ENCODE assay signal across 8 cellular contexts in the genomic region with DNA sequence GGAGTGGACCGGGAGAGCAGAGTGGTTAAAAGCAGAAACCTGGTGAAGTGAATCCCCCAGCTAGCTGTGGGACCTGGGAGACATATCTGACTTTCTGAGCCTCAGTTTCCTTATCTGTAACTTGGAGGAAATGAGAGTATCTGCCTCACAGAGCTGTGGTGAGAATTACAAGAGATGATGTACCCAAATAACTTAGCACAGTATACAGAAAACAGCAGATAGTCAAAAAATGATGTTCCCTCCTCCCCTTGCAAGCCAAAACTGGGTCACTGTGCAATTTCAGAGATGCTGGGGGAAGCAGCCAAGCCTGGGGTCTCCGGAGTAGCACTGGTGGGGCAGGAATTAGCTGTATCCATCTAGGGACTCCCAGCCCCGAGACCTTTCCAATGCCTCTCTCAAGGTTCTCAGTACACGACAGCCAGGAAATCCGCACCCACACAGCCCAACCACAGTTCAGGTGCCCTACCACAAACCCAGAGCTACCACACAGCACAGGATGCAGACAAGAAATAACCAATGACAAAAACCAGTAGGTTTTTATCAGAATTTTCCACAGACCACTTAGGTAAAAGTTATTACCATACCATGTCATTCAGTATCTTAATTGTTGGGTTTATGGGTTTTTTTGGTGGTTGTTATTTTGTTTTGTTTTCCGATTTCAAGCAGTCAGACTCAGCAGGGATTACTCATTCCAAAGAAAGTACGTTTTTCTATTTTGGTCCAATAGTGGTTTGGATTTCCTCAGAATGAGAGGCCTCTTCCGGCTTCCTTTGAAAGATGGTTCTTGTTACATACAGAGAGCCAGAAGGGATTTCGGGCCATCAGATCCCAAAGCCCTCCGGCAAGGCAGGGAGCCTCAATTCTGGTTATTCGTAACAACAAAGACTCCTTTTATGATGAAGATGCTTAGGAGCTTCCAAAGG. TPM values are rescaled to one million over a fixed set of nuclear protein-coding genes. Genes with fewer than 3 reads are reported as not detected.
DNase-seq lines count a peak whose midpoint lies in the region; ATAC-seq and TF ChIP-seq lines count a peak whose summit lies in the region.

No MANE protein-coding gene starts in this region.

- TF ChIP-seq CTCF in coronary artery (IDR thresholded peaks at IDR 0.05): no peak

- ATAC-seq in HG03097 (IDR thresholded peaks at IDR 0.05; ENCODE audit: low FRiP score, unreplicated experiment) (peak; percentile 67), GM19467 (IDR thresholded peaks at IDR 0.05; ENCODE audit: unreplicated experiment) (no peak), HG03095 (IDR thresholded peaks at IDR 0.05; ENCODE audit: unreplicated experiment) (no peak), HG02571 (IDR thresholded peaks at IDR 0.05; ENCODE audit: unreplicated experiment) (no peak), GM18868 (IDR thresholded peaks at IDR 0.05; ENCODE audit: unreplicated experiment) (no peak)
- peak; percentile 72 for ATAC-seq in activated CD4-positive, alpha-beta T cell treated with anti-CD3 and anti-CD28 coated beads for 36 hours

- no peak overlapping the region for H3K4me3 ChIP-seq in coronary artery

- intact Hi-C loops in activated CD4-positive, alpha-beta T cell treated with anti-CD3 and anti-CD28 coated beads for 36 hours (cut with DNase I, micrococcal nuclease): loop anchor here (1.0 to 5.0 kb wide), 8 partner anchors 36 to 884 kb away; partner anchors contain the start of genes SFXN1 (in 2 of the 2) and RNF44 (in 1 of the 2)

- H3K4me1 Mint-ChIP-seq in activated CD4-positive, alpha-beta T cell treated with anti-CD3 and anti-CD28 coated beads for 36 hours: peaks cover 75% of the 10 kb centered on the region

- H3K9me3 Mint-ChIP-seq in activated CD4-positive, alpha-beta T cell treated with anti-CD3 and anti-CD28 coated beads for 36 hours (ENCODE audit: low read depth): peaks cover 16% of the 10 kb centered on the region

- POLR2A ChIA-PET in activated CD4-positive, alpha-beta T cell treated with anti-CD3 and anti-CD28 coated beads for 36 hours (lab: Charles Lee): interaction anchor here (0.7 to 0.8 kb wide), 3 partner anchors 119 to 721 kb away, joined by 3 to 4 read pairs (median 3); no protein-coding TSS in a partner anchor

- H3K36me3 Mint-ChIP-seq in activated CD4-positive, alpha-beta T cell treated with anti-CD3 and anti-CD28 coated beads for 36 hours (ENCODE audit: low read depth): peaks cover 14% of the 10 kb centered on the region

- H3K27ac Mint-ChIP-seq in activated CD4-positive, alpha-beta T cell treated with anti-CD3 and anti-CD28 coated beads for 36 hours: peak overlapping the region; percentile 89

- H3K27ac ChIP-seq in coronary artery: peak overlapping the region; percentile 37 to 50

- DNase-seq in activated CD4-positive, alpha-beta T cell treated with anti-CD3 and anti-CD28 coated beads for 36 hours: peak; percentile 89
- DNase-seq in coronary artery (ENCODE audit: low spot score): no peak
- DNase-seq in stimulated activated CD8-positive, alpha-beta memory T cell treated with anti-CD3 and anti-CD28 coated beads, Interleukin-7, amount 100 ng/mL, for 48 hours (ENCODE audit: extremely low read depth in 1 of 2, low read depth in 1 of 2): peak; percentile 66 to 82

- no peaks in the 10 kb centered on the region for H3K27me3 Mint-ChIP-seq in activated CD4-positive, alpha-beta T cell treated with anti-CD3 and anti-CD28 coated beads for 36 hours

- CTCF ChIA-PET in activated CD4-positive, alpha-beta T cell treated with anti-CD3 and anti-CD28 coated beads for 36 hours (lab: Charles Lee): interaction anchor here (0.7 to 2.3 kb wide), 5 partner anchors 15 to 136 kb away, joined by 3 to 5 read pairs (median 3); no protein-coding TSS in a partner anchor

- H3K4me3 Mint-ChIP-seq in activated CD4-positive, alpha-beta T cell treated with anti-CD3 and anti-CD28 coated beads for 36 hours: peak overlapping the region; percentile 51

RNA-seq across cellular contexts. Expression of gene HRH2, which starts 4.9 kb away (rescaled TPM):
- 10 to 100 TPM; 12.3 to 16.9 TPM for total RNA-seq in activated CD4-positive, alpha-beta T cell treated with anti-CD3 and anti-CD28 coated beads for 36 hours

Comparison
In these comparisons a context has a peak if more than half of its experiments do, and no peak if none do; other contexts are left out.
1. ATAC-seq: peak in HG03097 (single experiment) and activated CD4-positive, alpha-beta T cell treated with anti-CD3 and anti-CD28 coated beads for 36 hours (single experiment); none in GM19467 (single experiment), HG03095 (single experiment), HG02571 (single experiment) and GM18868 (single experiment).